Comparison of ENCODE assay signal across 1 cellular context in the genomic region with DNA sequence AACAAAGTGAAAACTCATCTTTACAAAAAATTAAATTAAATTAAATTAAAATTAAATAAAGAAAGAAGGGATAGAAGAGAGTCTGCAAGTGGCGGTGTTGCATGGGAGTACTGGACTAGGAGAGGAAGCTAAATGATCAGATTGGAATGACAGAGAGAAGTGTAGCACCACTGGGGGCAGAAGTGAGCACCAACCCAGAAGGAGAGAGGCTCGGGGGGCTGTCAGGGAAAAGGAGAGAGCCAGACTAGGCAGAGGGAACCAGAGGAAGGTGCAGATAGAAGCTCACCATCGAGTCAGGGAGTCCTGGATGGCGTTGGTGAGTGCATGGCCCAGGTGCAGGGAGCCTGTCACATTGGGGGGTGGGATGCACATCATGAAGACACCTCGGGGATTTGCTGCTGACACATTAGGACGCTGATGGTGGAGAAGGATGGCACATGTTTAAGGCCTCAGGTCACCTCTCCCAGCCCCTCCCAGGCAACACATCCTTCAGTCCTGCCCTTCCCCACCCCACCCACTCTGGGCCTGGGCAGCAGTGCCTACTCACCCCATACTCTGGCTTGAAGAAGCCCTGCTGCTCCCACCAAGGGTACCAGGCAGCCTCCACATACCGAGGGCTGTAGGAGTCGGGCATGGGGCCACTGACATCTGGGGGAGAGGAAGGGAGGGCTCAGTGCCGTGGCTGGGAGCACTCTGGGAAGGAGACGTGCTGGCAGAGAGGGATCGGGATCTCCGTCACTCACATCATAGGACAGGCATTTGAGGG.
TF ChIP-seq lines count a peak whose summit lies in the region.

No MANE protein-coding gene starts in this region.

TF ChIP-seq in HEK293, 187 proteins besides CTCF, POLR2A, EP300 and RAD21 (continued from another document):
- TF ChIP-seq GFI1B (tag by site-specific recombination; IDR thresholded peaks at IDR 0.05) (no peak), ZNF529 (tag by site-specific recombination; IDR thresholded peaks at IDR 0.05; ENCODE audit: insufficient replicate concordance) (no peak), PRDM6 (tag by site-specific recombination; IDR thresholded peaks at IDR 0.05) (no peak), ZNF768 (tag by site-specific recombination; IDR thresholded peaks at IDR 0.05) (no peak), ZNF488 (tag by site-specific recombination; IDR thresholded peaks at IDR 0.05) (no peak), ZNF610 (tag by site-specific recombination; IDR thresholded peaks at IDR 0.05; ENCODE audit: borderline replicate concordance) (no peak), MZF1 (tag by site-specific recombination; IDR thresholded peaks at IDR 0.05; ENCODE audit: borderline replicate concordance) (no peak), ZNF350 (tag by site-specific recombination; IDR thresholded peaks at IDR 0.05) (no peak), OSR2 (tag by site-specific recombination; IDR thresholded peaks at IDR 0.05) (no peak), ZNF132 (tag by site-specific recombination; IDR thresholded peaks at IDR 0.05; ENCODE audit: borderline replicate concordance) (no peak), ZNF19 (tag by site-specific recombination; IDR thresholded peaks at IDR 0.05; ENCODE audit: low read depth) (no peak), ZNF155 (tag by site-specific recombination; IDR thresholded peaks at IDR 0.05) (no peak), ZNF202 (tag by site-specific recombination; IDR thresholded peaks at IDR 0.05; ENCODE audit: borderline replicate concordance) (no peak), ZNF830 (tag by site-specific recombination; IDR thresholded peaks at IDR 0.05; ENCODE audit: low read depth) (no peak), ZFP37 (tag by site-specific recombination; IDR thresholded peaks at IDR 0.05) (no peak), ZNF223 (tag by site-specific recombination; IDR thresholded peaks at IDR 0.05) (no peak), ZNF175 (tag by site-specific recombination; IDR thresholded peaks at IDR 0.05) (no peak)
- TF ChIP-seq, protein P1, sequence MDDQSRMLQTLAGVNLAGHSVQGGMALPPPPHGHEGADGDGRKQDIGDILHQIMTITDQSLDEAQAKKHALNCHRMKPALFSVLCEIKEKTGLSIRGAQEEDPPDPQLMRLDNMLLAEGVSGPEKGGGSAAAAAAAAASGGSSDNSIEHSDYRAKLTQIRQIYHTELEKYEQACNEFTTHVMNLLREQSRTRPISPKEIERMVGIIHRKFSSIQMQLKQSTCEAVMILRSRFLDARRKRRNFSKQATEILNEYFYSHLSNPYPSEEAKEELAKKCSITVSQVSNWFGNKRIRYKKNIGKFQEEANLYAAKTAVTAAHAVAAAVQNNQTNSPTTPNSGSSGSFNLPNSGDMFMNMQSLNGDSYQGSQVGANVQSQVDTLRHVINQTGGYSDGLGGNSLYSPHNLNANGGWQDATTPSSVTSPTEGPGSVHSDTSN (CRISPR knock-in tag; IDR thresholded peaks at IDR 0.05), result no peak
- TF ChIP-seq, protein P2, sequence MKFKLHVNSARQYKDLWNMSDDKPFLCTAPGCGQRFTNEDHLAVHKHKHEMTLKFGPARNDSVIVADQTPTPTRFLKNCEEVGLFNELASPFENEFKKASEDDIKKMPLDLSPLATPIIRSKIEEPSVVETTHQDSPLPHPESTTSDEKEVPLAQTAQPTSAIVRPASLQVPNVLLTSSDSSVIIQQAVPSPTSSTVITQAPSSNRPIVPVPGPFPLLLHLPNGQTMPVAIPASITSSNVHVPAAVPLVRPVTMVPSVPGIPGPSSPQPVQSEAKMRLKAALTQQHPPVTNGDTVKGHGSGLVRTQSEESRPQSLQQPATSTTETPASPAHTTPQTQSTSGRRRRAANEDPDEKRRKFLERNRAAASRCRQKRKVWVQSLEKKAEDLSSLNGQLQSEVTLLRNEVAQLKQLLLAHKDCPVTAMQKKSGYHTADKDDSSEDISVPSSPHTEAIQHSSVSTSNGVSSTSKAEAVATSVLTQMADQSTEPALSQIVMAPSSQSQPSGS (tag by site-specific recombination; IDR thresholded peaks at IDR 0.05; ENCODE audit: low read depth), result no peak
- TF ChIP-seq, protein P3, sequence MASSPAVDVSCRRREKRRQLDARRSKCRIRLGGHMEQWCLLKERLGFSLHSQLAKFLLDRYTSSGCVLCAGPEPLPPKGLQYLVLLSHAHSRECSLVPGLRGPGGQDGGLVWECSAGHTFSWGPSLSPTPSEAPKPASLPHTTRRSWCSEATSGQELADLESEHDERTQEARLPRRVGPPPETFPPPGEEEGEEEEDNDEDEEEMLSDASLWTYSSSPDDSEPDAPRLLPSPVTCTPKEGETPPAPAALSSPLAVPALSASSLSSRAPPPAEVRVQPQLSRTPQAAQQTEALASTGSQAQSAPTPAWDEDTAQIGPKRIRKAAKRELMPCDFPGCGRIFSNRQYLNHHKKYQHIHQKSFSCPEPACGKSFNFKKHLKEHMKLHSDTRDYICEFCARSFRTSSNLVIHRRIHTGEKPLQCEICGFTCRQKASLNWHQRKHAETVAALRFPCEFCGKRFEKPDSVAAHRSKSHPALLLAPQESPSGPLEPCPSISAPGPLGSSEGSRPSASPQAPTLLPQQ (tag by site-specific recombination; IDR thresholded peaks at IDR 0.05), result no peak
- TF ChIP-seq, protein P4, sequence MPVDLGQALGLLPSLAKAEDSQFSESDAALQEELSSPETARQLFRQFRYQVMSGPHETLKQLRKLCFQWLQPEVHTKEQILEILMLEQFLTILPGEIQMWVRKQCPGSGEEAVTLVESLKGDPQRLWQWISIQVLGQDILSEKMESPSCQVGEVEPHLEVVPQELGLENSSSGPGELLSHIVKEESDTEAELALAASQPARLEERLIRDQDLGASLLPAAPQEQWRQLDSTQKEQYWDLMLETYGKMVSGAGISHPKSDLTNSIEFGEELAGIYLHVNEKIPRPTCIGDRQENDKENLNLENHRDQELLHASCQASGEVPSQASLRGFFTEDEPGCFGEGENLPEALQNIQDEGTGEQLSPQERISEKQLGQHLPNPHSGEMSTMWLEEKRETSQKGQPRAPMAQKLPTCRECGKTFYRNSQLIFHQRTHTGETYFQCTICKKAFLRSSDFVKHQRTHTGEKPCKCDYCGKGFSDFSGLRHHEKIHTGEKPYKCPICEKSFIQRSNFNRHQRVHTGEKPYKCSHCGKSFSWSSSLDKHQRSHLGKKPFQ (tag by site-specific recombination; IDR thresholded peaks at IDR 0.05), result no peak
